ENCODE assay signal across 1 cellular context in the genomic region with DNA sequence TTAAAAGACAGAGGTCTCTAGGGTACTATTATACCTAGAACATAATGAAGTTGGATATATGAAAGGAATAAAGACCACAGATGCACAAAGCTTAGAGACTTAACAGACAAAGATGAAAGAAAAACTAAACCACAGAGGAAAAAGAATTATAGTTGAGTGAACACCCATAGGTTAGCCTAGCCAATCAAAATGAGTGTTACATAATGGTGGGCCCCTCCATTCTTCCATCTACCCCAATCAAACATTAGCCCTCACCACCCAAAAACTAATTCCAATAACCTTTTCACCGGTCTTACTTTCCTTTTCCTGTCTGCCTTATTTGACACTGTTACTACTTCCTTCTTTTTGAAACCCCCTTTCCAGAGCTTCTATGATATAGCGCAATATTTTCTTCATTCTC.
TF ChIP-seq lines count a peak whose summit lies in the region.

No MANE protein-coding gene starts in this region.

TF ChIP-seq in HepG2, 621 proteins besides CTCF, POLR2A, EP300 and RAD21:
- TF ChIP-seq EED (CRISPR knock-in tag; IDR thresholded peaks at IDR 0.05) (no peak), ZNF574 (CRISPR knock-in tag; IDR thresholded peaks at IDR 0.05) (no peak), GPN1 (CRISPR knock-in tag; IDR thresholded peaks at IDR 0.05; ENCODE audit: borderline replicate concordance) (no peak), JARID2 (CRISPR knock-in tag; IDR thresholded peaks at IDR 0.05; ENCODE audit: insufficient replicate concordance) (no peak), MEIS2 (CRISPR knock-in tag; IDR thresholded peaks at IDR 0.05) (no peak), ZNF331 (CRISPR knock-in tag; IDR thresholded peaks at IDR 0.05) (no peak), ZNF674 (CRISPR knock-in tag; IDR thresholded peaks at IDR 0.05; ENCODE audit: low read depth) (no peak), TBX3 (IDR thresholded peaks at IDR 0.05; ENCODE audit: borderline replicate concordance) (no peak), ZNF776 (CRISPR knock-in tag; IDR thresholded peaks at IDR 0.05) (no peak), ELF3 (CRISPR knock-in tag; IDR thresholded peaks at IDR 0.05) (no peak), ZEB1 (IDR thresholded peaks at IDR 0.05; ENCODE audit: insufficient replicate concordance, low read depth) (no peak), FOXC1 (CRISPR knock-in tag; IDR thresholded peaks at IDR 0.05; ENCODE audit: borderline replicate concordance) (no peak), ZFP90 (CRISPR knock-in tag; IDR thresholded peaks at IDR 0.05; ENCODE audit: borderline replicate concordance) (no peak), SNAI1 (CRISPR knock-in tag; IDR thresholded peaks at IDR 0.05; ENCODE audit: borderline replicate concordance) (no peak), ZNF772 (CRISPR knock-in tag; IDR thresholded peaks at IDR 0.05) (no peak), PITX1 (CRISPR knock-in tag; IDR thresholded peaks at IDR 0.05) (no peak), NFYC (CRISPR knock-in tag; IDR thresholded peaks at IDR 0.05) (no peak)
- TF ChIP-seq, protein P1, sequence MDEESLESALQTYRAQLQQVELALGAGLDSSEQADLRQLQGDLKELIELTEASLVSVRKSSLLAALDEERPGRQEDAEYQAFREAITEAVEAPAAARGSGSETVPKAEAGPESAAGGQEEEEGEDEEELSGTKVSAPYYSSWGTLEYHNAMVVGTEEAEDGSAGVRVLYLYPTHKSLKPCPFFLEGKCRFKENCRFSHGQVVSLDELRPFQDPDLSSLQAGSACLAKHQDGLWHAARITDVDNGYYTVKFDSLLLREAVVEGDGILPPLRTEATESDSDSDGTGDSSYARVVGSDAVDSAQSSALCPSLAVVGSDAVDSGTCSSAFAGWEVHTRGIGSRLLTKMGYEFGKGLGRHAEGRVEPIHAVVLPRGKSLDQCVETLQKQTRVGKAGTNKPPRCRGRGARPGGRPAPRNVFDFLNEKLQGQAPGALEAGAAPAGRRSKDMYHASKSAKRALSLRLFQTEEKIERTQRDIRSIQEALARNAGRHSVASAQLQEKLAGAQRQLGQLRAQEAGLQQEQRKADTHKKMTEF (CRISPR knock-in tag; IDR thresholded peaks at IDR 0.05) = no peak
